20 cellular contexts compared by ENCODE assay signal in genomic region chr5:97383996-97384395, GRCh38.
DNase-seq lines count a peak whose midpoint lies in the region; ATAC-seq, FAIRE-seq and TF ChIP-seq lines count a peak whose summit lies in the region.
"Had no signal": no experiment of that assay in that cellular context is flagged by ENCODE, and none has a peak within 500 bp of the region (broad histone marks: within the 10 kb centered on the region; RNA-seq: fewer than 3 reads in every experiment).

No MANE protein-coding gene starts in this region.

- no peak for ATAC-seq in HG03460 (IDR thresholded peaks at IDR 0.05; ENCODE audit: unreplicated experiment)
- ATAC-seq: heart left ventricle, natural killer cell had no signal

- no peak overlapping the region for H3K4me3 ChIP-seq in endothelial cell of umbilical vein (replicated peaks in 1 of 3; ENCODE audit: insufficient read depth in 1 of 3, low read depth in 1 of 3, low read length in 3 of 3)
- H3K4me3 ChIP-seq: ascending aorta, heart left ventricle, skin epidermis had no signal

- TF ChIP-seq CTCF in endothelial cell of umbilical vein (IDR thresholded peaks at IDR 0.05; ENCODE audit: extremely low read depth in 1 of 2, insufficient read depth in 1 of 2, low read depth in 1 of 2, low read length in 2 of 2), result no peak

- POLR2A ChIA-PET in endothelial cell of umbilical vein (lab: Charles Lee), result no interaction called here

- no peaks in the 10 kb centered on the region for H3K9me1 ChIP-seq in endothelial cell of umbilical vein (replicated peaks; ENCODE audit: control insufficient read depth, extremely low read depth, insufficient read depth, low read length)

- H3K4me1 ChIP-seq in endothelial cell of umbilical vein (ENCODE audit: control insufficient read depth, extremely low read depth, insufficient read depth, low read length), result peaks cover 3% of the 10 kb centered on the region
- H3K4me1 ChIP-seq: ascending aorta, BE2C, heart left ventricle had no signal

- intact Hi-C loops in endothelial cell of umbilical vein (cut with micrococcal nuclease), result no loop called here

- H3K9ac ChIP-seq in endothelial cell of umbilical vein (replicated peaks; ENCODE audit: extremely low read depth, insufficient read depth, low read length), result no peak overlapping the region

- H3K4me2 ChIP-seq in endothelial cell of umbilical vein (ENCODE audit: insufficient read depth, low read length), result no peak overlapping the region

- CTCF ChIA-PET in endothelial cell of umbilical vein (lab: Charles Lee), result no interaction called here

- in situ Hi-C loops in KBM-7 (cut with MboI; ENCODE audit: low pct_unique_long_range_greater_than_20kb, low sequenced_read_pairs), result no loop called here

- H3K9me3 ChIP-seq in endothelial cell of umbilical vein (replicated peaks; ENCODE audit: control insufficient read depth, insufficient read depth, low read length), result no peaks in the 10 kb centered on the region
- H3K9me3 ChIP-seq: ascending aorta, BE2C, heart left ventricle had no signal

- DNase-seq in ELR (ENCODE audit: low read depth), result peak; percentile 69
- peak; percentile 29 for DNase-seq in RKO (ENCODE audit: low spot score)
- DNase-seq in endothelial cell of umbilical vein (ENCODE audit: low read depth, low spot score), result no peak
- DNase-seq in non-pigmented ciliary epithelial cell (ENCODE audit: low read depth), result peak; percentile 8
- no peak for DNase-seq in ureter (ENCODE audit: low spot score)
- no peak for DNase-seq in KBM-7
- DNase-seq in amygdala (lab: John Stamatoyannopoulos, UW), result no peak
- DNase-seq: activated CD4-positive, alpha-beta T cell treated with anti-CD3 and anti-CD28 coated beads, Interleukin-2, amount 50 U/mL, for 4 hours; BE2C; Calu3; GDM1; heart left ventricle; natural killer cell; NCI-H2029; Right ventricle myocardium superior; stimulated activated CD4-positive, alpha-beta T cell treated with anti-CD3 and anti-CD28 coated beads, Interleukin-4, amount 100 ng/mL, for 1 hour had no signal

- FAIRE-seq in endothelial cell of umbilical vein (lab: Jason Lieb, UNC), result no peak
- FAIRE-seq: GM12892 had no signal

- no TSS peak for BruUV-seq in endothelial cell of umbilical vein (replicated peaks; lab: Mats Ljungman, UMichigan)

- no peak for TF ChIP-seq POLR2A in endothelial cell of umbilical vein (IDR thresholded peaks at IDR 0.05; ENCODE audit: low read depth, low read length)

- no peaks in the 10 kb centered on the region for H3K36me3 ChIP-seq in endothelial cell of umbilical vein (ENCODE audit: control insufficient read depth in 2 of 2, extremely low read depth in 1 of 2, insufficient read depth in 2 of 2, low read length in 2 of 2)
- H3K36me3 ChIP-seq: ascending aorta, BE2C, heart left ventricle had no signal

- H3K79me2 ChIP-seq in endothelial cell of umbilical vein (ENCODE audit: control insufficient read depth, insufficient read depth, low read length), result no peaks in the 10 kb centered on the region

- no peaks in the 10 kb centered on the region for H4K20me1 ChIP-seq in endothelial cell of umbilical vein (replicated peaks; ENCODE audit: control insufficient read depth, extremely low read depth, insufficient read depth, low read length)

- H3K27me3 ChIP-seq in endothelial cell of umbilical vein (ENCODE audit: control insufficient read depth in 2 of 2, insufficient read depth in 2 of 2, low read length in 2 of 2), result no peaks in the 10 kb centered on the region
- H3K27me3 ChIP-seq: ascending aorta, BE2C, heart left ventricle had no signal

- H3K27ac ChIP-seq in endothelial cell of umbilical vein (ENCODE audit: insufficient read depth, low read depth, low read length), result no peak overlapping the region
- H3K27ac ChIP-seq: ascending aorta, heart left ventricle, skin epidermis had no signal

- H2AFZ ChIP-seq in endothelial cell of umbilical vein (ENCODE audit: low read depth, low read length), result no peak overlapping the region

- dilution Hi-C loops in endothelial cell of umbilical vein (cut with MboI; ENCODE audit: extremely low pct_ligation_motif_present, low sequenced_read_pairs), result no loop called here

TF ChIP-seq in endothelial cell of umbilical vein, 7 proteins besides CTCF, POLR2A, EP300 and RAD21:
- TF ChIP-seq EZH2 (IDR thresholded peaks at IDR 0.05; ENCODE audit: borderline replicate concordance, low read depth, low read length, severe bottlenecking) (no peak), FOS (IDR thresholded peaks at IDR 0.05; ENCODE audit: borderline replicate concordance, insufficient read depth, low read length) (peak; percentile 47)

Comparison
In these comparisons a context has a peak if more than half of its experiments do, and no peak if none do; other contexts are left out.
1. DNase-seq: peak in ELR (single experiment), RKO (single experiment) and non-pigmented ciliary epithelial cell (single experiment); none in endothelial cell of umbilical vein (single experiment), ureter (single experiment), KBM-7 (single experiment) and amygdala (0 of 56).